ENCODE assay signal across 15 cellular contexts in genomic region chr2:238814815-238815214, GRCh38. TPM values are rescaled to one million over a fixed set of nuclear protein-coding genes. Genes with fewer than 3 reads are reported as not detected.
DNase-seq lines count a peak whose midpoint lies in the region; ATAC-seq and TF ChIP-seq lines count a peak whose summit lies in the region.
"Had no signal": no experiment of that assay in that cellular context is flagged by ENCODE, and none has a peak within 500 bp of the region (broad histone marks: within the 10 kb centered on the region; RNA-seq: fewer than 3 reads in every experiment).

No MANE protein-coding gene starts in this region.

- H3K4me3 Mint-ChIP-seq in nephron progenitor cell (no peak overlapping the region), type B pancreatic cell (no peak overlapping the region)
- H3K4me3 Mint-ChIP-seq: B cell; CD4-positive, alpha-beta T cell; CD8-positive, alpha-beta T cell had no signal

- peak; percentile 21 for DNase-seq in activated CD8-positive, alpha-beta memory T cell treated with anti-CD3 and anti-CD28 coated beads for 24 hours
- DNase-seq in activated CD8-positive, alpha-beta memory T cell treated with anti-CD3 and anti-CD28 coated beads, Interleukin-2, amount 50 U/mL, for 4 hours, result no peak
- no peak for DNase-seq in nephron progenitor cell
- DNase-seq in type B pancreatic cell (ENCODE audit: extremely low spot score, unreplicated experiment), result peak; percentile 31
- no peak for DNase-seq in stimulated activated naive CD8-positive, alpha-beta T cell treated with anti-CD3 and anti-CD28 coated beads, Interleukin-15, Interleukin-2, amounts not matched to agents 100 U/mL and 50 U/mL, for 24 hours
- no peak for DNase-seq in stimulated activated CD4-positive, alpha-beta T cell treated with anti-CD3 and anti-CD28 coated beads, Interleukin-2, amount 100 ng/mL, for 48 hours
- DNase-seq: AML-193; Caco-2; Calu3; CD4-positive, alpha-beta T cell; CD8-positive, alpha-beta T cell; DMS79 treated with DMSO at 0.1 percent for 48 hours; GF-D8 had no signal

- no peak for ATAC-seq in stimulated activated naive CD8-positive, alpha-beta T cell treated with anti-CD3 and anti-CD28 coated beads, Interleukin-15, Interleukin-2, amounts not matched to agents 100 U/mL and 50 U/mL, for 24 hours
- ATAC-seq: A549; CD8-positive, alpha-beta T cell had no signal

- H3K27me3 Mint-ChIP-seq in nephron progenitor cell (ENCODE audit: low read depth, poor library complexity) (peaks cover 35% of the 10 kb centered on the region), type B pancreatic cell (peaks cover 51% of the 10 kb centered on the region)

- no peak for TF ChIP-seq CTCF in nephron progenitor cell (IDR thresholded peaks at IDR 0.05)
- no peak for TF ChIP-seq CTCF in type B pancreatic cell (conservative IDR thresholded peaks at IDR 0.05)

- H3K9me3 Mint-ChIP-seq in nephron progenitor cell, result peaks cover 39% of the 10 kb centered on the region
- peaks cover 7% of the 10 kb centered on the region for H3K9me3 Mint-ChIP-seq in type B pancreatic cell
- H3K9me3 Mint-ChIP-seq: CD4-positive, alpha-beta T cell; CD8-positive, alpha-beta T cell had no signal

- H3K4me1 Mint-ChIP-seq in nephron progenitor cell, result peaks cover 28% of the 10 kb centered on the region
- peaks cover 14% of the 10 kb centered on the region for H3K4me1 Mint-ChIP-seq in type B pancreatic cell (ENCODE audit: unreplicated experiment)
- H3K4me1 Mint-ChIP-seq: B cell had no signal

- H3K27ac Mint-ChIP-seq in nephron progenitor cell (peak overlapping the region; percentile 43), type B pancreatic cell (no peak overlapping the region)
- H3K27ac Mint-ChIP-seq: B cell; CD4-positive, alpha-beta T cell; CD8-positive, alpha-beta T cell had no signal

- H3K36me3 Mint-ChIP-seq in nephron progenitor cell (ENCODE audit: low read depth) (peaks cover 5% of the 10 kb centered on the region), type B pancreatic cell (no peaks in the 10 kb centered on the region)
- H3K36me3 Mint-ChIP-seq: CD8-positive, alpha-beta T cell had no signal

RNA-seq across cellular contexts. Expression of gene TWIST2, which starts 33.1 kb away (rescaled TPM):
- 0.95 and 27.3 TPM in 2 replicates for total RNA-seq in type B pancreatic cell (ENCODE audit: low replicate concordance)
- total RNA-seq: B cell; Caco-2; Calu3; CD4-positive, alpha-beta T cell; CD8-positive, alpha-beta T cell had no signal

Comparison
In these comparisons a context has a peak if more than half of its experiments do, and no peak if none do; other contexts are left out.
1. DNase-seq: peak in activated CD8-positive, alpha-beta memory T cell treated with anti-CD3 and anti-CD28 coated beads for 24 hours (single experiment) and type B pancreatic cell (single experiment); none in activated CD8-positive, alpha-beta memory T cell treated with anti-CD3 and anti-CD28 coated beads, Interleukin-2, amount 50 U/mL, for 4 hours (single experiment), nephron progenitor cell (single experiment), stimulated activated naive CD8-positive, alpha-beta T cell treated with anti-CD3 and anti-CD28 coated beads, Interleukin-15, Interleukin-2, amounts not matched to agents 100 U/mL and 50 U/mL, for 24 hours (single experiment) and stimulated activated CD4-positive, alpha-beta T cell treated with anti-CD3 and anti-CD28 coated beads, Interleukin-2, amount 100 ng/mL, for 48 hours (0 of 2).